Comparison of ENCODE assay signal across 17 cellular contexts in genomic region chr6:52661551-52661950, GRCh38.
"Had no signal": no experiment of that assay in that cellular context is flagged by ENCODE, and none has a peak within 500 bp of the region (broad histone marks: within the 10 kb centered on the region; RNA-seq: fewer than 3 reads in every experiment).

No MANE protein-coding gene starts in this region.

- H3K27ac ChIP-seq: body of pancreas, epithelial cell of prostate, psoas muscle, right lobe of liver, suprapubic skin, upper lobe of right lung had no signal

- H3K4me3 ChIP-seq: body of pancreas, psoas muscle, right lobe of liver, spleen, suprapubic skin, upper lobe of right lung had no signal

- H3K9me3 ChIP-seq: body of pancreas, psoas muscle, right lobe of liver, spleen, suprapubic skin, upper lobe of right lung had no signal

- H3K4me1 ChIP-seq: psoas muscle had no signal

- H3K36me3 ChIP-seq: right lobe of liver, spleen, suprapubic skin, upper lobe of right lung had no signal

- DNase-seq: activated CD4-positive, CD25-positive, alpha-beta regulatory T cell; activated naive CD4-positive, alpha-beta T cell treated with anti-CD3 and anti-CD28 coated beads, Interleukin-2, amount 50 U/mL, for 16 hours; activated T-cell treated with anti-CD3 and anti-CD28 coated beads, Interleukin-2, amount 50 U/mL, for 1 hour; body of pancreas; cortex of kidney; effector memory CD4-positive, alpha-beta T cell; glutamatergic neuron; mammary epithelial cell; natural killer cell; psoas muscle; right lobe of liver; spleen; stimulated activated CD4-positive, alpha-beta T cell treated with anti-CD3 and anti-CD28 coated beads, Interleukin-1b, Interleukin-23, amount 100 ng/mL, for 48 hours; T-helper 2 cell; upper lobe of right lung had no signal

- H3K27me3 ChIP-seq: body of pancreas, right lobe of liver, suprapubic skin, upper lobe of right lung had no signal
